In genomic region chr2:40165503-40165867, GRCh38 we compare ENCODE assay signal across 23 cellular contexts.
DNase-seq lines count a peak whose midpoint lies in the region; ATAC-seq and TF ChIP-seq lines count a peak whose summit lies in the region.
"Had no signal": no experiment of that assay in that cellular context is flagged by ENCODE, and none has a peak within 500 bp of the region (broad histone marks: within the 10 kb centered on the region; RNA-seq: fewer than 3 reads in every experiment).

No MANE protein-coding gene starts in this region.

- no peak overlapping the region for H3K27ac ChIP-seq in CD8-positive, alpha-beta T cell (ENCODE audit: low read depth, low read length)
- H3K27ac ChIP-seq: colonic mucosa, HL-60, VCaP had no signal

- H3K4me3 Mint-ChIP-seq in nephron = no peak overlapping the region
- no peak overlapping the region for H3K4me3 Mint-ChIP-seq in CD8-positive, alpha-beta T cell
- H3K4me3 Mint-ChIP-seq in activated CD4-positive, alpha-beta T cell treated with anti-CD3 and anti-CD28 coated beads for 36 hours = no peak overlapping the region
- no peak overlapping the region for H3K4me3 Mint-ChIP-seq in activated T-cell treated with anti-CD3 and anti-CD28 coated beads, Interleukin-2, amount 50 U/mL, for 24 hours
- H3K4me3 Mint-ChIP-seq: activated naive CD8-positive, alpha-beta T cell treated with anti-CD3 and anti-CD28 coated beads, Interleukin-2, amount 10 ng/mL, durations not matched to agents 7 days and 5 days; stimulated activated naive CD8-positive, alpha-beta T cell treated with anti-CD3 and anti-CD28 coated beads, Interleukin-15, Interleukin-2, amounts not matched to agents 100 ng/mL and 50 ng/mL, for 24 hours had no signal

- peak; percentile 64 for ATAC-seq in Right ventricle myocardium inferior
- no peak for ATAC-seq in CD8-positive, alpha-beta T cell
- ATAC-seq in activated CD4-positive, alpha-beta T cell treated with anti-CD3 and anti-CD28 coated beads for 36 hours = no peak
- ATAC-seq: HepG2, SK-N-SH treated with all-trans-retinoic acid at 6 μM for 48 hours had no signal

- H3K4me3 ChIP-seq in fibroblast of pulmonary artery (replicated peaks; ENCODE audit: low read depth, low read length) = no peak overlapping the region
- H3K4me3 ChIP-seq in CD8-positive, alpha-beta T cell (ENCODE audit: low read depth, low read length) = no peak overlapping the region
- H3K4me3 ChIP-seq: colonic mucosa had no signal

- H3K36me3 ChIP-seq in CD8-positive, alpha-beta T cell (ENCODE audit: insufficient read depth, low read length) = no peaks in the 10 kb centered on the region
- H3K36me3 ChIP-seq: colonic mucosa had no signal

- POLR2A ChIA-PET in CD8-positive, alpha-beta T cell (lab: Charles Lee) = no interaction called here
- POLR2A ChIA-PET in activated CD4-positive, alpha-beta T cell treated with anti-CD3 and anti-CD28 coated beads for 36 hours (lab: Charles Lee) = no interaction called here

- peaks cover 34% of the 10 kb centered on the region for H3K36me3 Mint-ChIP-seq in nephron (ENCODE audit: low read depth)
- H3K36me3 Mint-ChIP-seq in CD8-positive, alpha-beta T cell = no peaks in the 10 kb centered on the region
- H3K36me3 Mint-ChIP-seq in activated CD4-positive, alpha-beta T cell treated with anti-CD3 and anti-CD28 coated beads for 36 hours (ENCODE audit: low read depth) = no peaks in the 10 kb centered on the region
- no peaks in the 10 kb centered on the region for H3K36me3 Mint-ChIP-seq in activated T-cell treated with anti-CD3 and anti-CD28 coated beads, Interleukin-2, amount 50 U/mL, for 24 hours (ENCODE audit: low read depth)
- H3K36me3 Mint-ChIP-seq: activated naive CD8-positive, alpha-beta T cell treated with anti-CD3 and anti-CD28 coated beads, Interleukin-2, amount 10 ng/mL, durations not matched to agents 7 days and 5 days had no signal

- CTCF ChIA-PET in CD8-positive, alpha-beta T cell (lab: Charles Lee) = no interaction called here
- CTCF ChIA-PET in activated CD4-positive, alpha-beta T cell treated with anti-CD3 and anti-CD28 coated beads for 36 hours (lab: Charles Lee) = no interaction called here

- peak overlapping the region; percentile 63 to 66 (median 66) for H3K27ac Mint-ChIP-seq in nephron
- no peak overlapping the region for H3K27ac Mint-ChIP-seq in CD8-positive, alpha-beta T cell
- no peak overlapping the region for H3K27ac Mint-ChIP-seq in activated CD4-positive, alpha-beta T cell treated with anti-CD3 and anti-CD28 coated beads for 36 hours
- no peak overlapping the region for H3K27ac Mint-ChIP-seq in activated T-cell treated with anti-CD3 and anti-CD28 coated beads, Interleukin-2, amount 50 U/mL, for 24 hours
- H3K27ac Mint-ChIP-seq: activated naive CD8-positive, alpha-beta T cell treated with anti-CD3 and anti-CD28 coated beads, Interleukin-2, amount 10 ng/mL, durations not matched to agents 7 days and 5 days; stimulated activated naive CD8-positive, alpha-beta T cell treated with anti-CD3 and anti-CD28 coated beads, Interleukin-15, Interleukin-2, amounts not matched to agents 100 ng/mL and 50 ng/mL, for 24 hours had no signal

- H3K4me1 Mint-ChIP-seq in nephron = peaks cover 22% of the 10 kb centered on the region
- no peaks in the 10 kb centered on the region for H3K4me1 Mint-ChIP-seq in CD8-positive, alpha-beta T cell (ENCODE audit: low read depth)
- peaks cover 2% of the 10 kb centered on the region for H3K4me1 Mint-ChIP-seq in activated CD4-positive, alpha-beta T cell treated with anti-CD3 and anti-CD28 coated beads for 36 hours
- no peaks in the 10 kb centered on the region for H3K4me1 Mint-ChIP-seq in activated T-cell treated with anti-CD3 and anti-CD28 coated beads, Interleukin-2, amount 50 U/mL, for 24 hours (ENCODE audit: low read depth)

- no peaks in the 10 kb centered on the region for H3K27me3 ChIP-seq in CD8-positive, alpha-beta T cell (ENCODE audit: insufficient read depth, low read length)
- H3K27me3 ChIP-seq: colonic mucosa had no signal

- H3K9me3 ChIP-seq in CD8-positive, alpha-beta T cell (ENCODE audit: low read length) = no peaks in the 10 kb centered on the region
- H3K9me3 ChIP-seq: colonic mucosa had no signal

- no peaks in the 10 kb centered on the region for H3K9me3 Mint-ChIP-seq in nephron
- no peaks in the 10 kb centered on the region for H3K9me3 Mint-ChIP-seq in CD8-positive, alpha-beta T cell
- H3K9me3 Mint-ChIP-seq in activated CD4-positive, alpha-beta T cell treated with anti-CD3 and anti-CD28 coated beads for 36 hours (ENCODE audit: low read depth) = no peaks in the 10 kb centered on the region
- no peaks in the 10 kb centered on the region for H3K9me3 Mint-ChIP-seq in activated T-cell treated with anti-CD3 and anti-CD28 coated beads, Interleukin-2, amount 50 U/mL, for 24 hours
- H3K9me3 Mint-ChIP-seq: activated naive CD8-positive, alpha-beta T cell treated with anti-CD3 and anti-CD28 coated beads, Interleukin-2, amount 10 ng/mL, durations not matched to agents 7 days and 5 days; stimulated activated naive CD8-positive, alpha-beta T cell treated with anti-CD3 and anti-CD28 coated beads, Interleukin-15, Interleukin-2, amounts not matched to agents 100 ng/mL and 50 ng/mL, for 24 hours had no signal

- DNase-seq in Right ventricle myocardium inferior (ENCODE audit: missing footprints) = peak; percentile 53
- DNase-seq in cardiac septum (ENCODE audit: low spot score) = no peak
- DNase-seq in fibroblast of pulmonary artery (ENCODE audit: low read depth) = peak; percentile 23
- DNase-seq in CD8-positive, alpha-beta T cell = no peak
- DNase-seq in NCI-H2227 treated with DMSO at 0.1 percent for 48 hours (lab: John Stamatoyannopoulos, UW) = no peak
- no peak for DNase-seq in activated CD4-positive, alpha-beta T cell treated with anti-CD3 and anti-CD28 coated beads for 36 hours
- no peak for DNase-seq in activated T-cell treated with anti-CD3 and anti-CD28 coated beads, Interleukin-2, amount 50 U/mL, for 24 hours
- DNase-seq: activated CD4-positive, alpha-beta T cell treated with anti-CD3 and anti-CD28 coated beads, Interleukin-2, amount 50 U/mL, for 4 hours; activated effector memory CD4-positive, alpha-beta T cell treated with Interleukin-2 at 50 U/mL for 16 hours; activated naive CD8-positive, alpha-beta T cell treated with anti-CD3 and anti-CD28 coated beads, Interleukin-2, amount 10 ng/mL, durations not matched to agents 7 days and 5 days; C1 segment of cervical spinal cord; colonic mucosa; H7; mammary epithelial cell; NCI-H1105; NCI-H524 treated with DMSO at 0.1 percent for 48 hours; RPMI8226 had no signal

- TF ChIP-seq CTCF in fibroblast of pulmonary artery (IDR thresholded peaks at IDR 0.05; ENCODE audit: low read length, missing control alignments) (no peak), nephron (IDR thresholded peaks at IDR 0.05; ENCODE audit: unreplicated experiment in 3 of 3) (no peak)
- no peak for TF ChIP-seq CTCF in CD8-positive, alpha-beta T cell (IDR thresholded peaks at IDR 0.05)

- intact Hi-C loops in Right ventricle myocardium inferior (cut with DNase I) (no loop called here), cardiac septum (cut with DNase I) (no loop called here)
- intact Hi-C loops in CD8-positive, alpha-beta T cell (cut with DNase I, micrococcal nuclease) = no loop called here
- intact Hi-C loops in activated CD4-positive, alpha-beta T cell treated with anti-CD3 and anti-CD28 coated beads for 36 hours (cut with DNase I, micrococcal nuclease) = no loop called here

- H3K27me3 Mint-ChIP-seq in nephron (ENCODE audit: low read depth) = no peaks in the 10 kb centered on the region
- H3K27me3 Mint-ChIP-seq in CD8-positive, alpha-beta T cell (ENCODE audit: low read depth) = no peaks in the 10 kb centered on the region
- peaks cover 2% of the 10 kb centered on the region for H3K27me3 Mint-ChIP-seq in activated CD4-positive, alpha-beta T cell treated with anti-CD3 and anti-CD28 coated beads for 36 hours
- no peaks in the 10 kb centered on the region for H3K27me3 Mint-ChIP-seq in activated T-cell treated with anti-CD3 and anti-CD28 coated beads, Interleukin-2, amount 50 U/mL, for 24 hours
- H3K27me3 Mint-ChIP-seq: activated naive CD8-positive, alpha-beta T cell treated with anti-CD3 and anti-CD28 coated beads, Interleukin-2, amount 10 ng/mL, durations not matched to agents 7 days and 5 days; stimulated activated naive CD8-positive, alpha-beta T cell treated with anti-CD3 and anti-CD28 coated beads, Interleukin-15, Interleukin-2, amounts not matched to agents 100 ng/mL and 50 ng/mL, for 24 hours had no signal

- H3K4me1 ChIP-seq in CD8-positive, alpha-beta T cell (ENCODE audit: insufficient read depth, low read length) = no peaks in the 10 kb centered on the region
- H3K4me1 ChIP-seq: colonic mucosa had no signal

Comparison
In these comparisons a context has a peak if more than half of its experiments do, and no peak if none do; other contexts are left out.
1. DNase-seq: peak in Right ventricle myocardium inferior (single experiment) and fibroblast of pulmonary artery (single experiment); none in cardiac septum (single experiment), CD8-positive, alpha-beta T cell (0 of 7), NCI-H2227 treated with DMSO at 0.1 percent for 48 hours (single experiment), activated CD4-positive, alpha-beta T cell treated with anti-CD3 and anti-CD28 coated beads for 36 hours (single experiment) and activated T-cell treated with anti-CD3 and anti-CD28 coated beads, Interleukin-2, amount 50 U/mL, for 24 hours (single experiment).
2. H3K27ac Mint-ChIP-seq: peak in nephron (3 of 3); none in CD8-positive, alpha-beta T cell (single experiment), activated CD4-positive, alpha-beta T cell treated with anti-CD3 and anti-CD28 coated beads for 36 hours (single experiment) and activated T-cell treated with anti-CD3 and anti-CD28 coated beads, Interleukin-2, amount 50 U/mL, for 24 hours (single experiment).